Comparison of ENCODE assay signal across 12 cellular contexts in genomic region chr15:91940466-91941381, GRCh38.
DNase-seq lines count a peak whose midpoint lies in the region; ATAC-seq and TF ChIP-seq lines count a peak whose summit lies in the region.
"Had no signal": no experiment of that assay in that cellular context is flagged by ENCODE, and none has a peak within 500 bp of the region (broad histone marks: within the 10 kb centered on the region; RNA-seq: fewer than 3 reads in every experiment).

No MANE protein-coding gene starts in this region.

- H3K4me3 ChIP-seq in hepatocyte (no peak overlapping the region), prostate gland (no peak overlapping the region), smooth muscle cell (no peak overlapping the region)

- H3K9me3 ChIP-seq in hepatocyte (ENCODE audit: low read depth) (no peaks in the 10 kb centered on the region), prostate gland (no peaks in the 10 kb centered on the region), smooth muscle cell (replicated peaks; ENCODE audit: low read depth) (no peaks in the 10 kb centered on the region)

- no peak overlapping the region for H3K4me2 ChIP-seq in hepatocyte
- no peak overlapping the region for H3K4me2 ChIP-seq in smooth muscle cell

- H3K9ac ChIP-seq in smooth muscle cell (ENCODE audit: low read depth): no peak overlapping the region

- H3K27ac Mint-ChIP-seq in activated CD4-positive, alpha-beta memory T cell treated with anti-CD3 and anti-CD28 coated beads for 36 hours: no peak overlapping the region
- H3K27ac Mint-ChIP-seq in activated CD4-positive, alpha-beta memory T cell treated with anti-CD3 and anti-CD28 coated beads, Interleukin-2, amount 10 ng/mL, durations not matched to agents 7 days and 5 days: no peak overlapping the region
- H3K27ac Mint-ChIP-seq in stimulated activated naive B cell treated with anti-CD40 and anti-IgM and Interleukin-4, amounts not matched to agents 10 μg/mL and 1 μg/mL and 100 μg/mL, for 72 hours: peak overlapping the region; percentile 38

- H3F3A ChIP-seq in smooth muscle cell (ENCODE audit: low read depth): no peaks in the 10 kb centered on the region

- H4K20me1 ChIP-seq in hepatocyte (ENCODE audit: insufficient read depth, poor library complexity, severe bottlenecking): no peaks in the 10 kb centered on the region
- H4K20me1 ChIP-seq in smooth muscle cell (ENCODE audit: low read depth): no peaks in the 10 kb centered on the region

- H3K9me3 Mint-ChIP-seq in activated CD4-positive, alpha-beta memory T cell treated with anti-CD3 and anti-CD28 coated beads for 36 hours: no peaks in the 10 kb centered on the region
- no peaks in the 10 kb centered on the region for H3K9me3 Mint-ChIP-seq in activated CD4-positive, alpha-beta memory T cell treated with anti-CD3 and anti-CD28 coated beads, Interleukin-2, amount 10 ng/mL, durations not matched to agents 7 days and 5 days
- no peaks in the 10 kb centered on the region for H3K9me3 Mint-ChIP-seq in stimulated activated naive B cell treated with anti-CD40 and anti-IgM and Interleukin-4, amounts not matched to agents 10 μg/mL and 1 μg/mL and 100 μg/mL, for 72 hours
- H3K9me3 Mint-ChIP-seq: natural killer cell treated with Interleukin-12 subunit alpha and Interleukin-12 subunit beta and Interleukin-15 and Interleukin-18, amount 100 ng/mL, for 72 hours had no signal

- peaks cover 51% of the 10 kb centered on the region for H3K4me1 Mint-ChIP-seq in activated CD4-positive, alpha-beta memory T cell treated with anti-CD3 and anti-CD28 coated beads for 36 hours (ENCODE audit: low read depth)
- H3K4me1 Mint-ChIP-seq in activated CD4-positive, alpha-beta memory T cell treated with anti-CD3 and anti-CD28 coated beads, Interleukin-2, amount 10 ng/mL, durations not matched to agents 7 days and 5 days: peaks cover 40% of the 10 kb centered on the region
- H3K4me1 Mint-ChIP-seq in stimulated activated naive B cell treated with anti-CD40 and anti-IgM and Interleukin-4, amounts not matched to agents 10 μg/mL and 1 μg/mL and 100 μg/mL, for 72 hours: peaks cover 26 to 55% of the 10 kb centered on the region in 2 donors

- H3K36me3 Mint-ChIP-seq in activated CD4-positive, alpha-beta memory T cell treated with anti-CD3 and anti-CD28 coated beads for 36 hours: no peaks in the 10 kb centered on the region
- H3K36me3 Mint-ChIP-seq in activated CD4-positive, alpha-beta memory T cell treated with anti-CD3 and anti-CD28 coated beads, Interleukin-2, amount 10 ng/mL, durations not matched to agents 7 days and 5 days (ENCODE audit: low read depth): no peaks in the 10 kb centered on the region
- no peaks in the 10 kb centered on the region for H3K36me3 Mint-ChIP-seq in stimulated activated naive B cell treated with anti-CD40 and anti-IgM and Interleukin-4, amounts not matched to agents 10 μg/mL and 1 μg/mL and 100 μg/mL, for 72 hours
- H3K36me3 Mint-ChIP-seq: natural killer cell treated with Interleukin-12 subunit alpha and Interleukin-12 subunit beta and Interleukin-15 and Interleukin-18, amount 100 ng/mL, for 72 hours had no signal

- H3K27me3 ChIP-seq in hepatocyte (no peaks in the 10 kb centered on the region), prostate gland (replicated peaks; ENCODE audit: insufficient read depth) (no peaks in the 10 kb centered on the region), smooth muscle cell (ENCODE audit: low read depth) (no peaks in the 10 kb centered on the region)

- H3K27me3 Mint-ChIP-seq in activated CD4-positive, alpha-beta memory T cell treated with anti-CD3 and anti-CD28 coated beads for 36 hours: no peaks in the 10 kb centered on the region
- no peaks in the 10 kb centered on the region for H3K27me3 Mint-ChIP-seq in activated CD4-positive, alpha-beta memory T cell treated with anti-CD3 and anti-CD28 coated beads, Interleukin-2, amount 10 ng/mL, durations not matched to agents 7 days and 5 days
- H3K27me3 Mint-ChIP-seq in stimulated activated naive B cell treated with anti-CD40 and anti-IgM and Interleukin-4, amounts not matched to agents 10 μg/mL and 1 μg/mL and 100 μg/mL, for 72 hours: peaks cover 9 to 17% of the 10 kb centered on the region in 2 donors
- H3K27me3 Mint-ChIP-seq: natural killer cell treated with Interleukin-12 subunit alpha and Interleukin-12 subunit beta and Interleukin-15 and Interleukin-18, amount 100 ng/mL, for 72 hours had no signal

- TF ChIP-seq CTCF in hepatocyte (IDR thresholded peaks at IDR 0.05; ENCODE audit: poor library complexity) (no peak), prostate gland (IDR thresholded peaks at IDR 0.05) (no peak), smooth muscle cell (IDR thresholded peaks at IDR 0.05; ENCODE audit: borderline replicate concordance, insufficient read depth, poor library complexity, severe bottlenecking) (no peak)

- H3K4me3 Mint-ChIP-seq in activated CD4-positive, alpha-beta memory T cell treated with anti-CD3 and anti-CD28 coated beads for 36 hours: no peak overlapping the region
- H3K4me3 Mint-ChIP-seq in activated CD4-positive, alpha-beta memory T cell treated with anti-CD3 and anti-CD28 coated beads, Interleukin-2, amount 10 ng/mL, durations not matched to agents 7 days and 5 days: no peak overlapping the region
- H3K4me3 Mint-ChIP-seq in stimulated activated naive B cell treated with anti-CD40 and anti-IgM and Interleukin-4, amounts not matched to agents 10 μg/mL and 1 μg/mL and 100 μg/mL, for 72 hours: peak overlapping the region; percentile 30 to 61
- H3K4me3 Mint-ChIP-seq: natural killer cell treated with Interleukin-12 subunit alpha and Interleukin-12 subunit beta and Interleukin-15 and Interleukin-18, amount 100 ng/mL, for 72 hours had no signal

- H3K4me1 ChIP-seq in hepatocyte (ENCODE audit: insufficient read depth) (peaks cover 16% of the 10 kb centered on the region), prostate gland (replicated peaks) (peaks cover 3% of the 10 kb centered on the region), smooth muscle cell (ENCODE audit: low read depth) (no peaks in the 10 kb centered on the region)

- H3K27ac ChIP-seq in hepatocyte (peak overlapping the region; percentile 32), prostate gland (no peak overlapping the region), smooth muscle cell (ENCODE audit: low read depth) (no peak overlapping the region)

- H2AFZ ChIP-seq in hepatocyte: no peak overlapping the region
- H2AFZ ChIP-seq in smooth muscle cell (ENCODE audit: low read depth): no peak overlapping the region

- TF ChIP-seq POLR2A in prostate gland (IDR thresholded peaks at IDR 0.05): no peak

- DNase-seq in activated CD4-positive, alpha-beta memory T cell treated with anti-CD3 and anti-CD28 coated beads for 36 hours: peak; percentile 59
- DNase-seq in activated CD4-positive, alpha-beta memory T cell treated with anti-CD3 and anti-CD28 coated beads, Interleukin-2, amount 10 ng/mL, durations not matched to agents 7 days and 5 days: no peak
- peak; percentile 18 for DNase-seq in NCI-H2227 treated with DMSO at 0.1 percent for 48 hours (lab: John Stamatoyannopoulos, UW)
- no peak for DNase-seq in hepatocyte (ENCODE audit: low spot score)
- DNase-seq in stimulated activated naive B cell treated with anti-CD40 and anti-IgM and Interleukin-4, amounts not matched to agents 10 μg/mL and 1 μg/mL and 100 μg/mL, for 72 hours: peak; percentile 8
- DNase-seq in COLO829 (ENCODE audit: low spot score): no peak
- no peak for DNase-seq in prostate gland (ENCODE audit: low spot score)
- no peak for DNase-seq in smooth muscle cell (lab: John Stamatoyannopoulos, UW; ENCODE audit: unreplicated experiment)
- DNase-seq: AML-193; central memory CD4-positive, alpha-beta T cell; MM.1S had no signal

- H3K36me3 ChIP-seq in hepatocyte (replicated peaks; ENCODE audit: insufficient read depth, low read depth): no peaks in the 10 kb centered on the region
- no peaks in the 10 kb centered on the region for H3K36me3 ChIP-seq in prostate gland
- no peaks in the 10 kb centered on the region for H3K36me3 ChIP-seq in smooth muscle cell (ENCODE audit: low read depth)

- intact Hi-C loops in activated CD4-positive, alpha-beta memory T cell treated with anti-CD3 and anti-CD28 coated beads for 36 hours (cut with micrococcal nuclease): loop anchor here (1.0 to 10.0 kb wide), 4 partner anchors 33 to 236 kb away; no protein-coding TSS in a partner anchor
- intact Hi-C loops in prostate gland (cut with DNase I): loop anchor here (5.0 to 10.0 kb wide), 3 partner anchors 88 to 636 kb away; partner anchors contain the start of gene SLCO3A1

- H3K79me2 ChIP-seq in hepatocyte (no peaks in the 10 kb centered on the region), smooth muscle cell (ENCODE audit: low read depth) (no peaks in the 10 kb centered on the region)

- CTCF ChIA-PET in activated CD4-positive, alpha-beta memory T cell treated with anti-CD3 and anti-CD28 coated beads for 36 hours (lab: Charles Lee): interaction anchor here (0.8 to 2.5 kb wide), 6 partner anchors 73 to 669 kb away, joined by 3 to 18 read pairs (median 5); no protein-coding TSS in a partner anchor
- CTCF ChIA-PET in activated CD4-positive, alpha-beta memory T cell treated with anti-CD3 and anti-CD28 coated beads, Interleukin-2, amount 10 ng/mL, durations not matched to agents 7 days and 5 days (lab: Charles Lee): interaction anchor here (0.9 to 3.8 kb wide), 6 partner anchors 56 to 638 kb away, joined by 3 to 27 read pairs (median 6); partner anchors contain the start of gene SLCO3A1

- 52% methylated on average over 8 of the region's 8 CpGs for WGBS in hepatocyte (ENCODE audit: low lambda C conversion rate, missing lambda C conversion rate)
- 57% methylated on average over 8 of the region's 8 CpGs for WGBS in prostate gland
- 56% methylated on average over 6 of the region's 8 CpGs for WGBS in smooth muscle cell (ENCODE audit: low lambda C conversion rate)

- POLR2A ChIA-PET in activated CD4-positive, alpha-beta memory T cell treated with anti-CD3 and anti-CD28 coated beads for 36 hours (lab: Charles Lee): no interaction called here
- POLR2A ChIA-PET in activated CD4-positive, alpha-beta memory T cell treated with anti-CD3 and anti-CD28 coated beads, Interleukin-2, amount 10 ng/mL, durations not matched to agents 7 days and 5 days (lab: Charles Lee): interaction anchor here (1.0 kb wide), 1 partner anchor 12 kb away, joined by 3 read pairs; no protein-coding TSS in a partner anchor

- peak; percentile 71 to 74 for ATAC-seq in stimulated activated naive B cell treated with anti-CD40 and anti-IgM and Interleukin-4, amounts not matched to agents 10 μg/mL and 1 μg/mL and 100 μg/mL, for 72 hours (replicated peaks)

- no peaks in the 10 kb centered on the region for H3K9me2 ChIP-seq in hepatocyte (replicated peaks; ENCODE audit: insufficient read depth)

Comparison
In these comparisons a context has a peak if more than half of its experiments do, and no peak if none do; other contexts are left out.
1. DNase-seq: peak in activated CD4-positive, alpha-beta memory T cell treated with anti-CD3 and anti-CD28 coated beads for 36 hours (single experiment), NCI-H2227 treated with DMSO at 0.1 percent for 48 hours (single experiment) and stimulated activated naive B cell treated with anti-CD40 and anti-IgM and Interleukin-4, amounts not matched to agents 10 μg/mL and 1 μg/mL and 100 μg/mL, for 72 hours (single experiment); none in activated CD4-positive, alpha-beta memory T cell treated with anti-CD3 and anti-CD28 coated beads, Interleukin-2, amount 10 ng/mL, durations not matched to agents 7 days and 5 days (single experiment), hepatocyte (single experiment), COLO829 (single experiment), prostate gland (single experiment) and smooth muscle cell (single experiment).
2. H3K4me3 Mint-ChIP-seq: peak in stimulated activated naive B cell treated with anti-CD40 and anti-IgM and Interleukin-4, amounts not matched to agents 10 μg/mL and 1 μg/mL and 100 μg/mL, for 72 hours (2 of 2); none in activated CD4-positive, alpha-beta memory T cell treated with anti-CD3 and anti-CD28 coated beads for 36 hours (single experiment) and activated CD4-positive, alpha-beta memory T cell treated with anti-CD3 and anti-CD28 coated beads, Interleukin-2, amount 10 ng/mL, durations not matched to agents 7 days and 5 days (single experiment).